In genomic region chr9:128722380-128723351, GRCh38 we compare ENCODE assay signal across 9 cellular contexts. TPM values are rescaled to one million over a fixed set of nuclear protein-coding genes. Genes with fewer than 3 reads are reported as not detected.
A peak's percentile ranks its signal among the peaks of the same experiment; 100 is the strongest.
DNase-seq lines count a peak whose midpoint lies in the region; ATAC-seq, FAIRE-seq and TF ChIP-seq lines count a peak whose summit lies in the region.
"Had no signal": no experiment of that assay in that cellular context is flagged by ENCODE, and none has a peak within 500 bp of the region (broad histone marks: within the 10 kb centered on the region; RNA-seq: fewer than 3 reads in every experiment).

No MANE protein-coding gene starts in this region.

- no peaks in the 10 kb centered on the region for H3K9me3 Mint-ChIP-seq in activated naive CD8-positive, alpha-beta T cell treated with anti-CD3 and anti-CD28 coated beads for 36 hours

- H3K4me3 ChIP-seq in A549, result peak overlapping the region; percentile 81
- H3K4me3 ChIP-seq in HFF-Myc (replicated peaks; ENCODE audit: low read depth, low read length), result peak overlapping the region; percentile 52; the same call in 1 of the 2 replicates
- no peak overlapping the region for H3K4me3 ChIP-seq in mucosa of stomach (ENCODE audit: low read length)

- H3K27ac Mint-ChIP-seq in activated naive CD8-positive, alpha-beta T cell treated with anti-CD3 and anti-CD28 coated beads for 36 hours, result peak overlapping the region; percentile 90

- no peak for TF ChIP-seq POLR2A in A549 (IDR thresholded peaks at IDR 0.05; ENCODE audit: low read length)

- H3K4me3 Mint-ChIP-seq in activated naive CD8-positive, alpha-beta T cell treated with anti-CD3 and anti-CD28 coated beads for 36 hours, result peak overlapping the region; percentile 98

- in situ Hi-C loops in G401 (cut with HindIII; ENCODE audit: low sequenced_read_pairs), result no loop called here

- H3K36me3 Mint-ChIP-seq in activated naive CD8-positive, alpha-beta T cell treated with anti-CD3 and anti-CD28 coated beads for 36 hours, result peaks cover 8% of the 10 kb centered on the region

- WGBS in A549 (ENCODE audit: missing lambda C conversion rate), result 76% methylated on average over 8 of the region's 9 CpGs

- TF ChIP-seq CTCF in A549 (IDR thresholded peaks at IDR 0.05), result no peak
- TF ChIP-seq CTCF in HFF-Myc (IDR thresholded peaks at IDR 0.05; ENCODE audit: low read depth, low read length, missing control alignments), result no peak

- FAIRE-seq in A549 (lab: Jason Lieb, UNC), result no peak

- peaks cover 26% of the 10 kb centered on the region for H3K4me1 Mint-ChIP-seq in activated naive CD8-positive, alpha-beta T cell treated with anti-CD3 and anti-CD28 coated beads for 36 hours

- POLR2A ChIA-PET in A549 (lab: Yijun Ruan, JAX), result interaction anchor here (0.6 kb wide), 1 partner anchor 249 kb away, joined by 7 read pairs; no protein-coding TSS in a partner anchor

- TF ChIP-seq RAD21 in A549 (conservative IDR thresholded peaks at IDR 0.05 in 1 of 2, IDR thresholded peaks at IDR 0.05 in 1 of 2), result no peak

- H3K9ac ChIP-seq in mucosa of stomach (ENCODE audit: low read length), result peak overlapping the region; percentile 80

- H3K27me3 ChIP-seq in mucosa of stomach (ENCODE audit: control insufficient read depth, insufficient read depth, low read length), result no peaks in the 10 kb centered on the region

- CTCF ChIA-PET in A549 (lab: Yijun Ruan, JAX), result no interaction called here

- no peaks in the 10 kb centered on the region for H3K36me3 ChIP-seq in mucosa of stomach (ENCODE audit: control insufficient read depth, insufficient read depth, low read length)

- H3K27me3 Mint-ChIP-seq in activated naive CD8-positive, alpha-beta T cell treated with anti-CD3 and anti-CD28 coated beads for 36 hours, result no peaks in the 10 kb centered on the region

- peak overlapping the region; percentile 85 to 91 for H3K27ac ChIP-seq in A549

- peak overlapping the region; percentile 92 for H3K4me2 ChIP-seq in A549

- DNase-seq in A549 (ENCODE audit: low read depth in 1 of 2, low spot score in 1 of 2) (no peak), HFF-Myc (ENCODE audit: extremely low read depth, low read depth) (no peak), SKM-1 treated with dmso at 0.1 percent for 144 hours (lab: John Stamatoyannopoulos, UW; ENCODE audit: unreplicated experiment) (no peak), T1000 (lab: John Stamatoyannopoulos, UW) (no peak), G401 (ENCODE audit: low spot score) (no peak), NCI-H345 treated with DMSO at 0.1 percent for 48 hours (lab: John Stamatoyannopoulos, UW; ENCODE audit: unreplicated experiment) (no peak)
- DNase-seq in activated naive CD8-positive, alpha-beta T cell treated with anti-CD3 and anti-CD28 coated beads for 36 hours, result no peak

- H3K4me1 ChIP-seq in A549 (peaks cover 14% of the 10 kb centered on the region), mucosa of stomach (ENCODE audit: control insufficient read depth, insufficient read depth, low read length) (peaks cover 35% of the 10 kb centered on the region)

- no peak for TF ChIP-seq EP300 in A549 (IDR thresholded peaks at IDR 0.05)

- no peaks in the 10 kb centered on the region for H3K9me3 ChIP-seq in A549
- no peaks in the 10 kb centered on the region for H3K9me3 ChIP-seq in mucosa of stomach (ENCODE audit: control insufficient read depth, low read length)

- no peak for ATAC-seq in A549
- ATAC-seq: esophagus mucosa had no signal

TF ChIP-seq in A549, 52 proteins besides CTCF, POLR2A, EP300 and RAD21 (continues in another document):
- no peak for TF ChIP-seq CBX2 (IDR thresholded peaks at IDR 0.05; ENCODE audit: borderline replicate concordance, low read depth)
- TF ChIP-seq CEBPB (IDR thresholded peaks at IDR 0.05), result no peak
- TF ChIP-seq ELK1 (IDR thresholded peaks at IDR 0.05; ENCODE audit: low read depth, low read length), result no peak
- no peak for TF ChIP-seq ESRRA (IDR thresholded peaks at IDR 0.05; ENCODE audit: borderline replicate concordance, low read length)
- TF ChIP-seq JUNB (IDR thresholded peaks at IDR 0.05), result no peak
- no peak for TF ChIP-seq ZFP36 (IDR thresholded peaks at IDR 0.05; ENCODE audit: borderline replicate concordance, partially characterized antibody)
- TF ChIP-seq TFCP2L1 (CRISPR knock-in tag; IDR thresholded peaks at IDR 0.05), result no peak
- no peak for TF ChIP-seq PBX3 (IDR thresholded peaks at IDR 0.05)
- TF ChIP-seq PHF8 (IDR thresholded peaks at IDR 0.05; ENCODE audit: borderline replicate concordance, low read depth), result no peak
- TF ChIP-seq MAFK (IDR thresholded peaks at IDR 0.05; ENCODE audit: partially characterized antibody), result no peak
- no peak for TF ChIP-seq HMGXB4 (CRISPR knock-in tag; IDR thresholded peaks at IDR 0.05; ENCODE audit: borderline replicate concordance)

RNA-seq across cellular contexts. Expression of gene ZDHHC12, which starts 1.3 kb away (rescaled TPM):
- polyA plus RNA-seq in A549 (2011; rRNA removed) (37.6 and 55.5 TPM in 2 replicates), A549 (2017; fragmentation: RNase III; extraction: RNeasy Plus Mini Kit Qiagen cat#74134 plus additional on column Dnase treatment) (66.2 to 77.5 TPM (median 75.7 TPM) in 3 replicates)
- polyA plus RNA-seq in A549 (2012; cell fraction: cytosol; rRNA removed), result 133 and 189 TPM in 2 replicates
- polyA plus RNA-seq in A549 (2012; cell fraction: nucleus; rRNA removed), result 101 and 188 TPM in 2 replicates
- 11.5 and 16.4 TPM in 2 replicates for polyA minus RNA-seq in A549 (2011; rRNA and poly(A)+ RNA removed)
- 10 to 100 TPM; 47.1 to 52.6 TPM for total RNA-seq in activated naive CD8-positive, alpha-beta T cell treated with anti-CD3 and anti-CD28 coated beads for 36 hours
- total RNA-seq in G401 (2014; rRNA removed; shearing (Covaris generic)), result 36.4 and 40.2 TPM in 2 replicates

RNA-seq across cellular contexts. Expression of gene PKN3, which starts 20.4 kb away (rescaled TPM):
- 7.6 and 9.0 TPM in 2 replicates for polyA plus RNA-seq in A549 (2011; rRNA removed)
- 22.0 and 24.5 TPM in 2 replicates for polyA plus RNA-seq in A549 (2012; cell fraction: cytosol; rRNA removed)
- 81.5 and 93.7 TPM in 2 replicates for polyA plus RNA-seq in A549 (2012; cell fraction: nucleus; rRNA removed)
- polyA plus RNA-seq in A549 (2017; fragmentation: RNase III; extraction: RNeasy Plus Mini Kit Qiagen cat#74134 plus additional on column Dnase treatment), result 14.1 to 16.7 TPM (median 16.3 TPM) in 3 replicates
- 6.4 and 12.6 TPM in 2 replicates for polyA minus RNA-seq in A549 (2011; rRNA and poly(A)+ RNA removed)
- total RNA-seq in activated naive CD8-positive, alpha-beta T cell treated with anti-CD3 and anti-CD28 coated beads for 36 hours, result 1 to 10 TPM; 7.2 to 7.8 TPM
- 34.8 and 36.7 TPM in 2 replicates for total RNA-seq in G401 (2014; rRNA removed; shearing (Covaris generic))

RNA-seq across cellular contexts. Expression of gene SET, which starts 33.6 kb away (rescaled TPM):
- polyA plus RNA-seq in A549 (2011; rRNA removed), result 293 and 518 TPM in 2 replicates
- 78.7 and 85.2 TPM in 2 replicates for polyA plus RNA-seq in A549 (2012; cell fraction: cytosol; rRNA removed)
- 34.6 and 48.0 TPM in 2 replicates for polyA plus RNA-seq in A549 (2012; cell fraction: nucleus; rRNA removed)
- polyA plus RNA-seq in A549 (2017; fragmentation: RNase III; extraction: RNeasy Plus Mini Kit Qiagen cat#74134 plus additional on column Dnase treatment), result 538 to 546 TPM (median 544 TPM) in 3 replicates
- 108 TPM in 2 replicates for polyA minus RNA-seq in A549 (2011; rRNA and poly(A)+ RNA removed)
- 100 to 1,000 TPM; 953 to 971 TPM for total RNA-seq in activated naive CD8-positive, alpha-beta T cell treated with anti-CD3 and anti-CD28 coated beads for 36 hours
- total RNA-seq in G401 (2014; rRNA removed; shearing (Covaris generic)), result 794 and 1,249 TPM in 2 replicates

RNA-seq across cellular contexts. Expression of gene ZER1, which starts 49.1 kb away (rescaled TPM):
- polyA plus RNA-seq in A549 (2011; rRNA removed) (13.4 and 16.2 TPM in 2 replicates), A549 (2017; fragmentation: RNase III; extraction: RNeasy Plus Mini Kit Qiagen cat#74134 plus additional on column Dnase treatment) (8.1 to 10.8 TPM (median 9.1 TPM) in 3 replicates)
- polyA plus RNA-seq in A549 (2012; cell fraction: cytosol; rRNA removed), result 18.2 and 22.4 TPM in 2 replicates
- polyA plus RNA-seq in A549 (2012; cell fraction: nucleus; rRNA removed), result 30.8 and 33.2 TPM in 2 replicates
- polyA minus RNA-seq in A549 (2011; rRNA and poly(A)+ RNA removed), result 29.1 and 43.1 TPM in 2 replicates
- total RNA-seq in activated naive CD8-positive, alpha-beta T cell treated with anti-CD3 and anti-CD28 coated beads for 36 hours, result 10 to 100 TPM; 13.7 to 14.4 TPM
- 15.1 and 23.0 TPM in 2 replicates for total RNA-seq in G401 (2014; rRNA removed; shearing (Covaris generic))
